27 cellular contexts compared by ENCODE assay signal in genomic region chr4:182418054-182418734, GRCh38.
DNase-seq lines count a peak whose midpoint lies in the region; ATAC-seq, FAIRE-seq and TF ChIP-seq lines count a peak whose summit lies in the region.
"Had no signal": no experiment of that assay in that cellular context is flagged by ENCODE, and none has a peak within 500 bp of the region (broad histone marks: within the 10 kb centered on the region; RNA-seq: fewer than 3 reads in every experiment).

No MANE protein-coding gene starts in this region.

- DNase-seq in GM12891 (ENCODE audit: insufficient read length, low spot score) (no peak), MM.1S (peak; percentile 76), mesothelial cell of epicardium (ENCODE audit: low spot score in 2 of 2, unreplicated experiment in 2 of 2) (no peak), GM19240 (ENCODE audit: insufficient read length, low spot score) (no peak), dorsolateral prefrontal cortex (no peak), retina (no peak)
- DNase-seq: activated CD4-positive, alpha-beta T cell treated with anti-CD3 and anti-CD28 coated beads for 48 hours; amniotic stem cell; CD4-positive, alpha-beta memory T cell; cerebellar nuclear complex; kidney glomerular epithelial cell; midbrain; naive thymus-derived CD4-positive, alpha-beta T cell; NCI-H2029 treated with DMSO at 0.1 percent for 48 hours; NCI-H226; NCI-H69; psoas muscle; stimulated activated CD4-positive, alpha-beta T cell treated with anti-CD3 and anti-CD28 coated beads, Interleukin-4, amount 100 ng/mL, for 24 hours; SW 1271; T-helper 9 cell had no signal

- peak overlapping the region; percentile 55; the same call in 1 of the 2 replicates for H3K27ac ChIP-seq in MM.1S (ENCODE audit: low read length)
- no peak overlapping the region for H3K27ac ChIP-seq in dorsolateral prefrontal cortex
- H3K27ac ChIP-seq: psoas muscle, tibial nerve had no signal

- peak overlapping the region; percentile 65 for H3K4me2 ChIP-seq in MM.1S (ENCODE audit: low read depth, low read length)

- no peaks in the 10 kb centered on the region for H3K79me2 ChIP-seq in MM.1S (ENCODE audit: low read length)

- no peaks in the 10 kb centered on the region for H3K27me3 ChIP-seq in MM.1S (replicated peaks; ENCODE audit: insufficient read depth, low read length)
- no peaks in the 10 kb centered on the region for H3K27me3 ChIP-seq in dorsolateral prefrontal cortex
- H3K27me3 ChIP-seq: tibial nerve had no signal

- peak overlapping the region; percentile 84 for H2AFZ ChIP-seq in MM.1S (ENCODE audit: low read length)

- H3K4me1 Mint-ChIP-seq in mesothelial cell of epicardium = peaks cover 31% of the 10 kb centered on the region
- H3K4me1 Mint-ChIP-seq: activated naive CD4-positive, alpha-beta T cell treated with anti-CD3 and anti-CD28 coated beads, Interleukin-2, amount 50 U/mL, for 24 hours; CD4-positive, alpha-beta memory T cell had no signal

- no peak overlapping the region for H3K4me3 Mint-ChIP-seq in mesothelial cell of epicardium
- H3K4me3 Mint-ChIP-seq: activated naive CD4-positive, alpha-beta T cell treated with anti-CD3 and anti-CD28 coated beads, Interleukin-2, amount 50 U/mL, for 24 hours; CD4-positive, alpha-beta memory T cell had no signal

- peak overlapping the region; percentile 41; the same call in 1 of the 2 replicates for H3K9ac ChIP-seq in MM.1S (ENCODE audit: low read length)

- no peaks in the 10 kb centered on the region for H3K9me3 ChIP-seq in MM.1S (replicated peaks; ENCODE audit: insufficient read depth, low read length)

- H3K36me3 ChIP-seq in MM.1S (replicated peaks; ENCODE audit: insufficient read depth, low read length) = no peaks in the 10 kb centered on the region
- H3K36me3 ChIP-seq: tibial nerve had no signal

- intact Hi-C loops in dorsolateral prefrontal cortex (cut with DNase I) = no loop called here

- no peaks in the 10 kb centered on the region for H3K9me2 ChIP-seq in MM.1S (replicated peaks; ENCODE audit: insufficient read depth, low read length)

- H4K20me1 ChIP-seq in MM.1S (ENCODE audit: insufficient read depth, low read length) = no peaks in the 10 kb centered on the region

- TF ChIP-seq CTCF in MM.1S (IDR thresholded peaks at IDR 0.05; ENCODE audit: low read length) = no peak
- TF ChIP-seq CTCF in mesothelial cell of epicardium (IDR thresholded peaks at IDR 0.05; ENCODE audit: unreplicated experiment) = no peak
- no peak for TF ChIP-seq CTCF in dorsolateral prefrontal cortex (IDR thresholded peaks at IDR 0.05 in 54 of 56, conservative IDR thresholded peaks at IDR 0.05 in 2 of 56; ENCODE audit: low read depth in 1 of 56, partially characterized antibody in 56 of 56)

- ATAC-seq in GM21360 (IDR thresholded peaks at IDR 0.05; ENCODE audit: unreplicated experiment) (peak; percentile 67), SK-N-SH treated with all-trans-retinoic acid at 6 μM for 48 hours (no peak)
- ATAC-seq: K562; naive thymus-derived CD4-positive, alpha-beta T cell; psoas muscle had no signal

- no peak for FAIRE-seq in GM12891 (lab: Jason Lieb, UNC)
- FAIRE-seq: frontal cortex, HTR-8/SVneo, K562 had no signal

- no peaks in the 10 kb centered on the region for H3K27me3 Mint-ChIP-seq in mesothelial cell of epicardium (ENCODE audit: low read depth)
- H3K27me3 Mint-ChIP-seq: CD4-positive, alpha-beta memory T cell had no signal

- peaks cover 4% of the 10 kb centered on the region; the same call in 1 of the 2 replicates for H3K4me1 ChIP-seq in MM.1S (ENCODE audit: low read length)
- H3K4me1 ChIP-seq: psoas muscle, tibial nerve had no signal

- peak overlapping the region; percentile 61 for H3K4me3 ChIP-seq in MM.1S (ENCODE audit: low read length)
- no peak overlapping the region for H3K4me3 ChIP-seq in dorsolateral prefrontal cortex
- H3K4me3 ChIP-seq: K562, psoas muscle, tibial nerve had no signal

- peak overlapping the region; percentile 3 for H3K27ac Mint-ChIP-seq in mesothelial cell of epicardium
- H3K27ac Mint-ChIP-seq: activated naive CD4-positive, alpha-beta T cell treated with anti-CD3 and anti-CD28 coated beads, Interleukin-2, amount 50 U/mL, for 24 hours; CD4-positive, alpha-beta memory T cell; naive thymus-derived CD4-positive, alpha-beta T cell had no signal

- 0 out of 2 replicates have a peak, but pooled peaks cover 3% of the 10 kb centered on the region for H3F3A ChIP-seq in MM.1S (ENCODE audit: insufficient read depth, low read length)

- TF ChIP-seq POLR2A in GM12891 (IDR thresholded peaks at IDR 0.05; ENCODE audit: low read depth, low read length) = no peak

- peaks cover 18% of the 10 kb centered on the region for H3K9me3 Mint-ChIP-seq in mesothelial cell of epicardium
- H3K9me3 Mint-ChIP-seq: activated naive CD4-positive, alpha-beta T cell treated with anti-CD3 and anti-CD28 coated beads, Interleukin-2, amount 50 U/mL, for 24 hours had no signal

- H3K36me3 Mint-ChIP-seq in mesothelial cell of epicardium = peaks cover 7% of the 10 kb centered on the region
- H3K36me3 Mint-ChIP-seq: activated naive CD4-positive, alpha-beta T cell treated with anti-CD3 and anti-CD28 coated beads, Interleukin-2, amount 50 U/mL, for 24 hours; CD4-positive, alpha-beta memory T cell; naive thymus-derived CD4-positive, alpha-beta T cell had no signal

TF ChIP-seq in GM12891, 5 proteins besides CTCF, POLR2A, EP300 and RAD21:
- TF ChIP-seq POLR2AphosphoS5 (IDR thresholded peaks at IDR 0.05; ENCODE audit: low read depth, low read length) (no peak), SPI1 (IDR thresholded peaks at IDR 0.05; ENCODE audit: low read depth, low read length) (peak; percentile 68; the same call in 1 of the 2 replicates)
TF ChIP-seq in GM12891: peak in this region for 1.

TF ChIP-seq in SK-N-SH treated with all-trans-retinoic acid at 6 μM for 48 hours, 23 proteins besides CTCF, POLR2A, EP300 and RAD21:
- TF ChIP-seq TOX (CRISPR knock-in tag; IDR thresholded peaks at IDR 0.05; ENCODE audit: borderline replicate concordance) (no peak), TCF4 (CRISPR knock-in tag; IDR thresholded peaks at IDR 0.05; ENCODE audit: borderline replicate concordance) (no peak), PPARA (CRISPR knock-in tag; IDR thresholded peaks at IDR 0.05; ENCODE audit: borderline replicate concordance) (no peak), ZFP3 (CRISPR knock-in tag; IDR thresholded peaks at IDR 0.05) (no peak)
TF ChIP-seq in SK-N-SH treated with all-trans-retinoic acid at 6 μM for 48 hours: peak in this region for 0.
